Comparison of ENCODE assay signal across 13 cellular contexts in the genomic region with DNA sequence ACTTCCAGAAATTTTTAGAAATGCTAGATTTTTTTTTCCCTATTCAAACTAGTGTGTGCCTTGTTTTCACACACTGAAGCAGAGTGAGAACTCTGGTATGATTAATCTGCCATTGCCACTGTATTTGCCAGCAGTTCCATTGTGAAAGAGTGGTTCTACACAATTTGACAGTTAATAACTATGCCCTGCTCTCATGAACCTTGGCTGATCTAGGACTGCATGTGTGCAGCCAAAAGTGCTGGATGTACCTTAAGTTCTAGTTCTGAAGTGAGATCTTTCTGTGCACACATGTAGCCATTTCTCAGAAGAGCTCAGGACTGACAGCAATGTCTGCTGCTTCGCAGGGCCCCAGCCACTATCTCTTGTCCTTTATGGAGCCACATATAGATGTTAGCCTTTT.
DNase-seq lines count a peak whose midpoint lies in the region; ATAC-seq lines count a peak whose summit lies in the region.
"Had no signal": no experiment of that assay in that cellular context is flagged by ENCODE, and none has a peak within 500 bp of the region (broad histone marks: within the 10 kb centered on the region; RNA-seq: fewer than 3 reads in every experiment).

No MANE protein-coding gene starts in this region.

- ATAC-seq in Right ventricle myocardium inferior (peak; percentile 26), left ventricle myocardium superior (peak; percentile 46), GM19463 (IDR thresholded peaks at IDR 0.05; ENCODE audit: unreplicated experiment) (no peak), GM18520 (IDR thresholded peaks at IDR 0.05; ENCODE audit: unreplicated experiment) (no peak)
- ATAC-seq: HCT116 had no signal

- H3K36me3 ChIP-seq in subcutaneous abdominal adipose tissue (ENCODE audit: control insufficient read depth in 5 of 5, insufficient read depth in 5 of 5, low read length in 5 of 5) = no peaks in the 10 kb centered on the region
- H3K36me3 ChIP-seq: BLaER1 had no signal

- no peaks in the 10 kb centered on the region for H3K27me3 ChIP-seq in subcutaneous abdominal adipose tissue (ENCODE audit: control insufficient read depth in 5 of 5, insufficient read depth in 4 of 5, low read length in 5 of 5)
- H3K27me3 ChIP-seq: BLaER1 had no signal

- peaks cover 0 to 5% (median 0%) of the 10 kb centered on the region in 5 donors for H3K9me3 ChIP-seq in subcutaneous abdominal adipose tissue (ENCODE audit: control insufficient read depth in 5 of 5, low read length in 5 of 5)

- H3K4me1 ChIP-seq in subcutaneous abdominal adipose tissue (ENCODE audit: control insufficient read depth in 5 of 5, insufficient read depth in 5 of 5, low read length in 5 of 5) = peaks cover 2 to 18% (median 11%) of the 10 kb centered on the region in 5 donors

- H3K4me3 ChIP-seq in subcutaneous abdominal adipose tissue (ENCODE audit: low read depth in 1 of 5, low read length in 5 of 5) = no peak overlapping the region
- H3K4me3 ChIP-seq: BLaER1 had no signal

- intact Hi-C loops in Right ventricle myocardium inferior (cut with DNase I) (no loop called here), cardiac septum (cut with DNase I) (no loop called here), left ventricle myocardium superior (cut with micrococcal nuclease) (no loop called here)

- peak overlapping the region; percentile 25 for H3K27ac ChIP-seq in subcutaneous abdominal adipose tissue (ENCODE audit: low read depth, low read length)
- H3K27ac ChIP-seq: 22Rv1, BLaER1 had no signal

- DNase-seq in Right ventricle myocardium inferior (ENCODE audit: missing footprints) (no peak), cardiac septum (ENCODE audit: low spot score) (no peak), cerebellar cortex (ENCODE audit: low spot score) (peak; percentile 5), left ventricle myocardium superior (no peak), NCI-H2029 treated with DMSO at 0.1 percent for 48 hours (lab: John Stamatoyannopoulos, UW) (no peak)
- DNase-seq: DMS 273 treated with DMSO at 0.1 percent for 48 hours, IMR-90 had no signal

- H3K9ac ChIP-seq in subcutaneous abdominal adipose tissue (ENCODE audit: low read length in 5 of 5) = no peak overlapping the region
- H3K9ac ChIP-seq: BLaER1 had no signal

Comparison
In these comparisons a context has a peak if more than half of its experiments do, and no peak if none do; other contexts are left out.
1. ATAC-seq: peak in Right ventricle myocardium inferior (single experiment) and left ventricle myocardium superior (single experiment); none in GM19463 (single experiment) and GM18520 (single experiment).